8 cellular contexts compared by ENCODE assay signal in genomic region chr12:3073438-3074255, GRCh38. TPM values are rescaled to one million over a fixed set of nuclear protein-coding genes. Genes with fewer than 3 reads are reported as not detected.
DNase-seq lines count a peak whose midpoint lies in the region; ATAC-seq and TF ChIP-seq lines count a peak whose summit lies in the region.

No MANE protein-coding gene starts in this region.

- H3K4me3 ChIP-seq in right cardiac atrium (ENCODE audit: low read length), result no peak overlapping the region
- H3K4me3 ChIP-seq in retinal pigment epithelial cell (ENCODE audit: low read length), result no peak overlapping the region

- peaks cover 6% of the 10 kb centered on the region for H3K4me1 ChIP-seq in right cardiac atrium (ENCODE audit: control insufficient read depth, insufficient read depth, low read length)

- peak; percentile 60 for ATAC-seq in GM19351 (IDR thresholded peaks at IDR 0.05; ENCODE audit: unreplicated experiment)
- ATAC-seq in right cardiac atrium, result peak; percentile 43 to 51
- no peak for ATAC-seq in HG02623 (IDR thresholded peaks at IDR 0.05; ENCODE audit: unreplicated experiment)

- H3K27ac ChIP-seq in right cardiac atrium (ENCODE audit: low read length), result peak overlapping the region; percentile 50

- no peaks in the 10 kb centered on the region for H3K9me3 ChIP-seq in right cardiac atrium (ENCODE audit: control insufficient read depth, low read length)

- WGBS in right cardiac atrium, result 3% methylated on average over 13 of the region's 13 CpGs

- no peak; the same call in none of the 2 replicates for TF ChIP-seq CTCF in AG09319 (IDR thresholded peaks at IDR 0.05; ENCODE audit: low read depth, low read length)
- peak; percentile 99 for TF ChIP-seq CTCF in retinal pigment epithelial cell (conservative IDR thresholded peaks at IDR 0.05; ENCODE audit: low read depth, low read length)

- intact Hi-C loops in right cardiac atrium (cut with DNase I), result loop anchor here (2.0 to 10.0 kb wide), 5 partner anchors 61 to 204 kb away; no protein-coding TSS in a partner anchor

- DNase-seq in AG09319 (ENCODE audit: extremely low read depth, low read depth), result peak; percentile 70
- peak; percentile 55 for DNase-seq in NCI-H128 (lab: John Stamatoyannopoulos, UW; ENCODE audit: unreplicated experiment)
- peak; percentile 50 for DNase-seq in T-helper 22 cell (ENCODE audit: low read depth)
- DNase-seq in amygdala (lab: John Stamatoyannopoulos, UW), result peak in 49 of 56 donors; percentile 6 to 85 (median 49)
- peak; percentile 81 to 93 (median 93) for DNase-seq in right cardiac atrium
- peak; percentile 59 for DNase-seq in retinal pigment epithelial cell (ENCODE audit: low read depth)

- H3K27me3 ChIP-seq in right cardiac atrium (ENCODE audit: control insufficient read depth, insufficient read depth), result no peaks in the 10 kb centered on the region

RNA-seq across cellular contexts. Expression of gene TSPAN9, which starts 3.5 kb away (rescaled TPM):
- 100 to 1,000 TPM; 151 to 184 (median 172) TPM for total RNA-seq in right cardiac atrium
- polyA plus RNA-seq in right cardiac atrium, result 121 TPM
